ENCODE assay signal across 8 cellular contexts in genomic region chr7:73715648-73716317, GRCh38. TPM values are rescaled to one million over a fixed set of nuclear protein-coding genes. Genes with fewer than 3 reads are reported as not detected.
DNase-seq lines count a peak whose midpoint lies in the region; ATAC-seq and TF ChIP-seq lines count a peak whose summit lies in the region.

No MANE protein-coding gene starts in this region.

- peaks cover 25% of the 10 kb centered on the region for H3K4me1 ChIP-seq in suprapubic skin

- H3K27ac ChIP-seq in cingulate gyrus (ENCODE audit: low read depth, low read length), result peak overlapping the region; percentile 29
- H3K27ac ChIP-seq in suprapubic skin, result no peak overlapping the region

- TF ChIP-seq EP300 in suprapubic skin (IDR thresholded peaks at IDR 0.05), result no peak

- no peak for TF ChIP-seq POLR2A in suprapubic skin (IDR thresholded peaks at IDR 0.05)

- H3K9me3 ChIP-seq in suprapubic skin, result no peaks in the 10 kb centered on the region

- H3K4me3 ChIP-seq in suprapubic skin, result no peak overlapping the region

- no peaks in the 10 kb centered on the region for H3K27me3 ChIP-seq in suprapubic skin

- peak; percentile 94 for DNase-seq in COLO668 (lab: John Stamatoyannopoulos, UW; ENCODE audit: unreplicated experiment)
- DNase-seq in HT1080 (ENCODE audit: low read depth), result peak; percentile 100
- DNase-seq in SHP77 (lab: John Stamatoyannopoulos, UW), result peak; percentile 83 to 90
- DNase-seq in retina, result peak; percentile 69
- DNase-seq in GM20000 (ENCODE audit: low spot score), result no peak
- DNase-seq in suprapubic skin (ENCODE audit: low spot score in 2 of 2), result no peak

- ATAC-seq in HG02623 (IDR thresholded peaks at IDR 0.05; ENCODE audit: unreplicated experiment), result no peak

- TF ChIP-seq CTCF in GM20000 (IDR thresholded peaks at IDR 0.05; ENCODE audit: extremely low read depth, missing control alignments) (no peak), suprapubic skin (IDR thresholded peaks at IDR 0.05) (no peak)

- WGBS in suprapubic skin, result 65% methylated on average over 13 of the region's 16 CpGs

- no peaks in the 10 kb centered on the region for H3K36me3 ChIP-seq in suprapubic skin

RNA-seq across cellular contexts. Expression of gene STX1A, which starts 3.7 kb away (rescaled TPM):
- total RNA-seq in HT1080 (2014; rRNA removed; shearing (Covaris generic)), result 51.6 and 69.7 TPM in 2 replicates
- 79.7 and 82.4 TPM in 2 replicates for polyA plus RNA-seq in HT1080 (2015; cell fraction: cytosol; rRNA removed)
- 419 and 468 TPM in 2 replicates for polyA plus RNA-seq in HT1080 (2015; cell fraction: nucleus; rRNA removed)
- total RNA-seq in suprapubic skin, result 1 to 10 TPM; 3.3 to 6.0 (median 4.3) TPM

RNA-seq across cellular contexts. Expression of gene ABHD11, which starts 22.8 kb away (rescaled TPM):
- total RNA-seq in HT1080 (2014; rRNA removed; shearing (Covaris generic)), result 46.2 and 50.5 TPM in 2 replicates
- 29.0 and 41.5 TPM in 2 replicates for polyA plus RNA-seq in HT1080 (2015; cell fraction: cytosol; rRNA removed)
- polyA plus RNA-seq in HT1080 (2015; cell fraction: nucleus; rRNA removed), result 38.2 and 47.6 TPM in 2 replicates
- total RNA-seq in suprapubic skin, result 10 to 100 TPM; 15.2 to 39.4 (median 23.7) TPM

RNA-seq across cellular contexts. Expression of gene BUD23, which starts 32.4 kb away (rescaled TPM):
- total RNA-seq in HT1080 (2014; rRNA removed; shearing (Covaris generic)), result 78.8 and 82.9 TPM in 2 replicates
- polyA plus RNA-seq in HT1080 (2015; cell fraction: cytosol; rRNA removed), result 135 and 139 TPM in 2 replicates
- 121 and 133 TPM in 2 replicates for polyA plus RNA-seq in HT1080 (2015; cell fraction: nucleus; rRNA removed)
- total RNA-seq in suprapubic skin, result 10 to 100 TPM; 48.1 to 65.8 (median 53.8) TPM

RNA-seq across cellular contexts. Expression of gene DNAJC30, which starts 32.5 kb away (rescaled TPM):
- total RNA-seq in HT1080 (2014; rRNA removed; shearing (Covaris generic)), result 3.8 and 11.9 TPM in 2 replicates
- polyA plus RNA-seq in HT1080 (2015; cell fraction: cytosol; rRNA removed), result 11.0 and 11.6 TPM in 2 replicates
- polyA plus RNA-seq in HT1080 (2015; cell fraction: nucleus; rRNA removed), result 6.8 and 7.1 TPM in 2 replicates
- 1 to 10 TPM; 4.4 to 4.9 (median 4.8) TPM for total RNA-seq in suprapubic skin

RNA-seq across cellular contexts. Expression of gene VPS37D, which starts 48.2 kb away (rescaled TPM):
- 4.7 and 6.2 TPM in 2 replicates for total RNA-seq in HT1080 (2014; rRNA removed; shearing (Covaris generic))
- 1.9 and 2.3 TPM in 2 replicates for polyA plus RNA-seq in HT1080 (2015; cell fraction: cytosol; rRNA removed)
- 0.74 and 0.76 TPM in 2 replicates for polyA plus RNA-seq in HT1080 (2015; cell fraction: nucleus; rRNA removed)
- 1 to 10 TPM; 1.9 to 3.5 (median 2.1) TPM for total RNA-seq in suprapubic skin

Comparison
In these comparisons a context has a peak if more than half of its experiments do, and no peak if none do; other contexts are left out.
1. DNase-seq: peak in COLO668 (single experiment), HT1080 (single experiment), SHP77 (2 of 2) and retina (single experiment); none in GM20000 (single experiment) and suprapubic skin (0 of 2).